Comparison of ENCODE assay signal across 1 cellular context in genomic region chr16:84178892-84179611, GRCh38.
TF ChIP-seq lines count a peak whose summit lies in the region.

No MANE protein-coding gene starts in this region.

TF ChIP-seq in IMR-90, 13 proteins besides CTCF, POLR2A, EP300 and RAD21:
- no peak for TF ChIP-seq MXI1 (IDR thresholded peaks at IDR 0.05; ENCODE audit: borderline replicate concordance, low read depth, low read length)
- no peak for TF ChIP-seq USF2 (IDR thresholded peaks at IDR 0.05; ENCODE audit: low read depth, low read length)
- TF ChIP-seq BHLHE40 (IDR thresholded peaks at IDR 0.05; ENCODE audit: low read depth, low read length), result no peak
- no peak for TF ChIP-seq MAZ (IDR thresholded peaks at IDR 0.05; ENCODE audit: borderline replicate concordance, low read depth, low read length)
- TF ChIP-seq NFE2L2 (IDR thresholded peaks at IDR 0.05; ENCODE audit: low read depth, low read length), result no peak
- no peak for TF ChIP-seq MAFK (IDR thresholded peaks at IDR 0.05; ENCODE audit: low read depth, low read length)
- TF ChIP-seq RFX5 (IDR thresholded peaks at IDR 0.05; ENCODE audit: low read depth, low read length), result no peak
- TF ChIP-seq RCOR1 (IDR thresholded peaks at IDR 0.05; ENCODE audit: insufficient replicate concordance, low read length), result no peak
- no peak for TF ChIP-seq CHD1 (IDR thresholded peaks at IDR 0.05; ENCODE audit: low read depth, low read length)
